ENCODE assay signal across 15 cellular contexts in the genomic region with DNA sequence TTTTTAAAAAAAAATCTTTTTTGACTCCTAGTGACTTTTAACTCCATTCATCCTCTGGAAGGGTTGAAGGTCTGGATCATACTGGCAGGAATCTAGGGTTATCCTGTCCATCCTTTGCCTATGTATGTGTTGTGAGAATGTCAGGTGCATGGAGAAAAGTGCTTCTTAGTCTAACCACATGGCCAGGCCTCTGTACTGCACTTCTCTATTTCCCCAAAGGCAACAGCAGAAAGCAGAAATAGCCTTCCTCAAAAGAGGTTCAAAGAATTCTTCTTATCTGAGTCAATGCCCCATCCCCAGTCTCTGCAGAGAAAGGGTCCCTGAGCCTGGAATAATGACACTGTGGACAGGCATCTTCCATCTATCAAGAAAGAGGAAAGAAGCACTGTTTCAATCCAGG.
"Had no signal": no experiment of that assay in that cellular context is flagged by ENCODE, and none has a peak within 500 bp of the region (broad histone marks: within the 10 kb centered on the region; RNA-seq: fewer than 3 reads in every experiment).

No MANE protein-coding gene starts in this region.

- ATAC-seq: esophagus mucosa, gastrocnemius medialis, heart left ventricle, left ventricle myocardium superior, psoas muscle, right cardiac atrium had no signal

- DNase-seq: activated B cell treated with CpG ODN at 0.5 μM for 24 hours; activated CD4-positive, alpha-beta memory T cell treated with anti-CD3 and anti-CD28 coated beads for 36 hours; activated CD4-positive, alpha-beta T cell treated with anti-CD3 and anti-CD28 coated beads for 4 hours; activated gamma-delta T cell treated with Interleukin-2 at 50 U/mL for 16 hours; activated T-cell treated with anti-CD3 and anti-CD28 coated beads for 4 hours; cerebellar nuclear complex; cortex of kidney; effector CD4-positive, alpha-beta T cell; gastrocnemius medialis; left ventricle myocardium superior; psoas muscle; right cardiac atrium; uterus had no signal
